ENCODE assay signal across 27 cellular contexts in genomic region chr16:17050468-17050867, GRCh38.
"Had no signal": no experiment of that assay in that cellular context is flagged by ENCODE, and none has a peak within 500 bp of the region (broad histone marks: within the 10 kb centered on the region; RNA-seq: fewer than 3 reads in every experiment).

No MANE protein-coding gene starts in this region.

- H3K36me3 ChIP-seq: stomach, suprapubic skin, thoracic aorta, thyroid gland, tibial artery, tibial nerve, transverse colon, upper lobe of left lung, upper lobe of right lung, vagina had no signal

- ATAC-seq: stimulated activated effector memory CD8-positive, alpha-beta T cell treated with anti-CD3 and anti-CD28 coated beads, Interleukin-12 subunit alpha, Interleukin-12 subunit beta, amount 100 ng/mL, for 72 hours; stimulated activated memory B cell treated with anti-CD40 and anti-IgM and Interleukin-4, amounts not matched to agents 10 μg/mL and 1 μg/mL and 100 μg/mL, for 72 hours; stimulated activated naive B cell treated with anti-CD40 and anti-IgM and Interleukin-4, amounts not matched to agents 10 μg/mL and 1 μg/mL and 100 μg/mL, for 72 hours; stimulated activated naive CD8-positive, alpha-beta T cell treated with anti-CD3 and anti-CD28 coated beads, Interleukin-15, amount 100 ng/mL, for 72 hours; stimulated activated naive CD8-positive, alpha-beta T cell treated with anti-CD3 and anti-CD28 coated beads, Interleukin-15, Interleukin-2, amounts not matched to agents 100 U/mL and 50 U/mL, for 24 hours; upper lobe of right lung had no signal

- H3K9me3 ChIP-seq: suprapubic skin, testis, thoracic aorta, thyroid gland, tibial artery, upper lobe of right lung, uterus, vagina had no signal

- H3K4me3 ChIP-seq: stomach, suprapubic skin, testis, thoracic aorta, thyroid gland, tibial artery, tibial nerve, transverse colon, upper lobe of left lung, upper lobe of right lung, uterus, vagina had no signal

- FAIRE-seq: urothelium cell line had no signal

- H3K27me3 ChIP-seq: stomach, suprapubic skin, testis, thyroid gland, tibial artery, tibial nerve, transverse colon, upper lobe of left lung, upper lobe of right lung, uterus, vagina had no signal

- H3K27ac ChIP-seq: stomach, suprapubic skin, testis, thoracic aorta, thyroid gland, tibial artery, tibial nerve, transverse colon, upper lobe of left lung, upper lobe of right lung, uterus, vagina had no signal

- H3K4me1 ChIP-seq: stomach, suprapubic skin, testis, thyroid gland, tibial artery, tibial nerve, transverse colon, upper lobe of left lung, upper lobe of right lung, uterus, vagina had no signal

- DNase-seq: stimulated activated CD4-positive, alpha-beta T cell treated with anti-CD3 and anti-CD28 coated beads, Interleukin-2, amount 100 ng/mL, for 48 hours; stimulated activated CD4-positive, alpha-beta T cell treated with anti-CD3 and anti-CD28 coated beads, Interleukin-4, amount 100 ng/mL, for 1 hour; stimulated activated CD4-positive, alpha-beta T cell treated with anti-CD3 and anti-CD28 coated beads, Interleukin-4, amount 100 ng/mL, for 24 hours; stimulated activated CD4-positive, alpha-beta T cell treated with anti-CD3 and anti-CD28 coated beads, Interleukin-4, amount 100 ng/mL, for 4 hours; stimulated activated CD8-positive, alpha-beta memory T cell treated with anti-CD3 and anti-CD28 coated beads, Interleukin-4, amount 100 ng/mL, for 48 hours; stimulated activated naive B cell treated with anti-CD40 and anti-IgM and Interleukin-4, amounts not matched to agents 10 μg/mL and 1 μg/mL and 100 μg/mL, for 72 hours; stimulated activated naive CD4-positive, alpha-beta T cell; stimulated activated naive CD4-positive, alpha-beta T cell treated with Interleukin-2 at 50 U/mL for 16 hours; stimulated activated naive CD8-positive, alpha-beta T cell treated with anti-CD3 and anti-CD28 coated beads, Interleukin-15, amount 100 ng/mL, for 72 hours; stimulated activated naive CD8-positive, alpha-beta T cell treated with anti-CD3 and anti-CD28 coated beads, Interleukin-15, Interleukin-2, amounts not matched to agents 100 U/mL and 50 U/mL, for 24 hours; stomach; substantia nigra; testis; thyroid gland; tibial artery; transverse colon; trophoblast cell; upper lobe of left lung; upper lobe of right lung; uterus had no signal
